24 cellular contexts compared by ENCODE assay signal in the genomic region with DNA sequence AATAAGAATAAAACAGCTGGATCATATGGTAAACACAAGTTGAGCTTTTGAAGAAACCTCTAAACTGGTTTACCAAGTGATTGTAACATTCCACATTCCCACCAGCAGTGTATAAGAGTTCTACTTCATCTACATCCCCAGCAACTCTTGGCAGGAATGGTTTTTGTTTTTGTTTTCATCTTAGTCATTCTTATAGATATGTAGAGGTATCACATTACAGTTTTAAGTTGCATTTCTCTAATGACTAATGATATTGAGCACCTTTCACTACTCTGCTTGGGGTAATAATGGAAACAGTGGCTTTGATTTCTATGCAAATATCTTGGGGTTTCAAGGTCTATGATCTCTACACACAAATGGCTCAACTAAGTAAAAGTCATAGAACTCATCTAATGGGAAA.
A peak's percentile ranks its signal among the peaks of the same experiment; 100 is the strongest.
DNase-seq lines count a peak whose midpoint lies in the region; ATAC-seq and TF ChIP-seq lines count a peak whose summit lies in the region.
"Had no signal": no experiment of that assay in that cellular context is flagged by ENCODE, and none has a peak within 500 bp of the region (broad histone marks: within the 10 kb centered on the region; RNA-seq: fewer than 3 reads in every experiment).

No MANE protein-coding gene starts in this region.

- no peaks in the 10 kb centered on the region for H3K9me3 ChIP-seq in right lobe of liver
- H3K9me3 ChIP-seq: testis had no signal

- no peaks in the 10 kb centered on the region for H3K36me3 ChIP-seq in right lobe of liver
- H3K36me3 ChIP-seq: BLaER1 treated with 17β-estradiol and CSF1 and Interleukin-3, amounts not matched to agents 10 nM and 100 nM had no signal

- TF ChIP-seq CTCF in epithelial cell of esophagus (IDR thresholded peaks at IDR 0.05; ENCODE audit: insufficient read depth, low read depth, low read length, missing control alignments) (peak; percentile 8), right lobe of liver (IDR thresholded peaks at IDR 0.05) (no peak)

- no peaks in the 10 kb centered on the region for H3K27me3 ChIP-seq in right lobe of liver
- H3K27me3 ChIP-seq: BLaER1 treated with 17β-estradiol and CSF1 and Interleukin-3, amounts not matched to agents 10 nM and 100 nM; testis had no signal

- intact Hi-C loops in right lobe of liver (cut with DNase I): no loop called here

- DNase-seq in AG08395 (ENCODE audit: low spot score): peak; percentile 3
- peak; percentile 68 for DNase-seq in M059J (ENCODE audit: low read depth)
- DNase-seq in epithelial cell of esophagus (ENCODE audit: low read depth): peak; percentile 84
- DNase-seq in HuH-7 (ENCODE audit: low spot score): no peak
- DNase-seq in right lobe of liver: no peak
- DNase-seq in NCI-H1092 (lab: John Stamatoyannopoulos, UW): no peak
- no peak for DNase-seq in hypothalamus (lab: John Stamatoyannopoulos, UW)
- DNase-seq: activated CD4-positive, alpha-beta memory T cell treated with anti-CD3 and anti-CD28 coated beads, Interleukin-2, amount 10 ng/mL, durations not matched to agents 7 days and 5 days; activated naive CD4-positive, alpha-beta T cell treated with Interleukin-2 at 50 U/mL for 16 hours; effector CD4-positive, alpha-beta T cell; mucosa of descending colon; NCI-H1092 treated with DMSO at 0.1 percent for 48 hours; NCI-H2107; NCI-H524 treated with DMSO at 0.1 percent for 48 hours; posterior cingulate gyrus; RPMI8226; stimulated activated CD4-positive, alpha-beta T cell treated with anti-CD3 and anti-CD28 coated beads, Interleukin-1b, Interleukin-23, amount 100 ng/mL, for 48 hours; stimulated activated naive B cell treated with anti-CD40 and anti-IgM and Interleukin-4, amounts not matched to agents 10 μg/mL and 1 μg/mL and 100 μg/mL, for 72 hours; T-helper 9 cell; testis had no signal

- H3K4me1 ChIP-seq in right lobe of liver: no peaks in the 10 kb centered on the region
- H3K4me1 ChIP-seq: BLaER1 treated with 17β-estradiol and CSF1 and Interleukin-3, amounts not matched to agents 10 nM and 100 nM; testis had no signal

- H3K4me3 ChIP-seq in epithelial cell of esophagus (ENCODE audit: low read length) (no peak overlapping the region), right lobe of liver (no peak overlapping the region)
- H3K4me3 ChIP-seq: BLaER1 treated with 17β-estradiol and CSF1 and Interleukin-3, amounts not matched to agents 10 nM and 100 nM; mucosa of descending colon; testis had no signal

- no peak for TF ChIP-seq POLR2A in right lobe of liver (IDR thresholded peaks at IDR 0.05)

- no peak overlapping the region for H3K27ac ChIP-seq in right lobe of liver
- H3K27ac ChIP-seq: BLaER1 treated with 17β-estradiol and CSF1 and Interleukin-3, amounts not matched to agents 10 nM and 100 nM; KMS-11; testis had no signal

- ATAC-seq in GM19351 (IDR thresholded peaks at IDR 0.05; ENCODE audit: unreplicated experiment) (peak; percentile 70), right lobe of liver (no peak)
- ATAC-seq: HCT116; mucosa of descending colon; stimulated activated naive B cell treated with anti-CD40 and anti-IgM and Interleukin-4, amounts not matched to agents 10 μg/mL and 1 μg/mL and 100 μg/mL, for 72 hours had no signal

Comparison
In these comparisons a context has a peak if more than half of its experiments do, and no peak if none do; other contexts are left out.
1. DNase-seq: peak in AG08395 (single experiment), M059J (single experiment) and epithelial cell of esophagus (single experiment); none in HuH-7 (single experiment), right lobe of liver (0 of 3), NCI-H1092 (single experiment) and hypothalamus (0 of 51).